In genomic region chr17:50096092-50096491, GRCh38 we compare ENCODE assay signal across 2 cellular contexts.
A peak's percentile ranks its signal among the peaks of the same experiment; 100 is the strongest.
TF ChIP-seq lines count a peak whose summit lies in the region.

No MANE protein-coding gene starts in this region.

TF ChIP-seq in GM12878, 131 proteins besides CTCF, POLR2A, EP300 and RAD21:
- TF ChIP-seq ZNF274 (IDR thresholded peaks at IDR 0.05; ENCODE audit: insufficient read depth, insufficient read length) (no peak), BCL3 (IDR thresholded peaks at IDR 0.05; ENCODE audit: borderline replicate concordance, insufficient read depth, low read depth, low read length, poor library complexity, severe bottlenecking) (no peak), USF2 (IDR thresholded peaks at IDR 0.05; ENCODE audit: borderline replicate concordance, low read depth, low read length) (no peak), RCOR1 (conservative IDR thresholded peaks at IDR 0.05; ENCODE audit: low read depth, low read length) (no peak), ZNF217 (IDR thresholded peaks at IDR 0.05) (no peak), ZBTB11 (CRISPR knock-in tag; IDR thresholded peaks at IDR 0.05) (no peak), KDM1A (IDR thresholded peaks at IDR 0.05; ENCODE audit: borderline replicate concordance) (no peak), SMAD1 (IDR thresholded peaks at IDR 0.05; ENCODE audit: low read depth, partially characterized antibody) (no peak), PBX3 (IDR thresholded peaks at IDR 0.05; ENCODE audit: insufficient replicate concordance, low read depth, low read length) (no peak), PAX5 (IDR thresholded peaks at IDR 0.05; ENCODE audit: borderline replicate concordance, low read depth, low read length) (no peak)

TF ChIP-seq in HepG2, 621 proteins besides CTCF, POLR2A, EP300 and RAD21:
- TF ChIP-seq KDM6A (CRISPR knock-in tag; IDR thresholded peaks at IDR 0.05; ENCODE audit: low read depth), result no peak
- no peak for TF ChIP-seq ZNF235 (CRISPR knock-in tag; IDR thresholded peaks at IDR 0.05; ENCODE audit: borderline replicate concordance)
- 0 out of 2 replicates have a peak, but pooled peaks have one; percentile 29 for TF ChIP-seq HIC2 (CRISPR knock-in tag; IDR thresholded peaks at IDR 0.05; ENCODE audit: low read depth)
- no peak for TF ChIP-seq ZNF18 (CRISPR knock-in tag; IDR thresholded peaks at IDR 0.05; ENCODE audit: insufficient replicate concordance)
- TF ChIP-seq ARHGAP35 (CRISPR knock-in tag; IDR thresholded peaks at IDR 0.05; ENCODE audit: borderline replicate concordance), result no peak
- TF ChIP-seq SIX1 (CRISPR knock-in tag; IDR thresholded peaks at IDR 0.05; ENCODE audit: borderline replicate concordance), result no peak
- 0 out of 2 replicates have a peak, but pooled peaks have one; percentile 25 for TF ChIP-seq CHCHD3 (CRISPR knock-in tag; IDR thresholded peaks at IDR 0.05)
- TF ChIP-seq ARNT2 (CRISPR knock-in tag; IDR thresholded peaks at IDR 0.05; ENCODE audit: low read depth), result no peak
- TF ChIP-seq ZNF839 (CRISPR knock-in tag; IDR thresholded peaks at IDR 0.05; ENCODE audit: borderline replicate concordance), result peak; percentile 28; the same call in 1 of the 2 replicates
- TF ChIP-seq ZNF44 (CRISPR knock-in tag; IDR thresholded peaks at IDR 0.05), result no peak
- no peak for TF ChIP-seq RXRA (CRISPR knock-in tag; IDR thresholded peaks at IDR 0.05)
- TF ChIP-seq ONECUT2 (CRISPR knock-in tag; IDR thresholded peaks at IDR 0.05), result no peak
- no peak for TF ChIP-seq MEF2D (CRISPR knock-in tag; IDR thresholded peaks at IDR 0.05)
- no peak for TF ChIP-seq ZSCAN31 (CRISPR knock-in tag; IDR thresholded peaks at IDR 0.05; ENCODE audit: low read depth)
- no peak for TF ChIP-seq NFE2L1 (CRISPR knock-in tag; IDR thresholded peaks at IDR 0.05; ENCODE audit: borderline replicate concordance)
- TF ChIP-seq ZNF556 (CRISPR knock-in tag; IDR thresholded peaks at IDR 0.05; ENCODE audit: borderline replicate concordance), result no peak
- no peak for TF ChIP-seq FIP1L1 (IDR thresholded peaks at IDR 0.05; ENCODE audit: borderline replicate concordance, insufficient read depth, low read depth, low read length)
- TF ChIP-seq PAWR (CRISPR knock-in tag; IDR thresholded peaks at IDR 0.05; ENCODE audit: borderline replicate concordance), result no peak
- no peak for TF ChIP-seq KDM5A (IDR thresholded peaks at IDR 0.05; ENCODE audit: borderline replicate concordance, low read length)
- no peak for TF ChIP-seq ZFP90 (CRISPR knock-in tag; IDR thresholded peaks at IDR 0.05; ENCODE audit: borderline replicate concordance)
- TF ChIP-seq ZNF800 (CRISPR knock-in tag; IDR thresholded peaks at IDR 0.05), result no peak
- TF ChIP-seq HNF4A (CRISPR knock-in tag; IDR thresholded peaks at IDR 0.05), result no peak
- no peak for TF ChIP-seq TFDP1 (CRISPR knock-in tag; IDR thresholded peaks at IDR 0.05; ENCODE audit: borderline replicate concordance)
- TF ChIP-seq TCF7 (IDR thresholded peaks at IDR 0.05; ENCODE audit: low read depth), result no peak
- TF ChIP-seq ZNF414 (CRISPR knock-in tag; IDR thresholded peaks at IDR 0.05), result no peak
- no peak for TF ChIP-seq MBD4 (IDR thresholded peaks at IDR 0.05; ENCODE audit: borderline replicate concordance, low read length)
- TF ChIP-seq ZNF598 (CRISPR knock-in tag; IDR thresholded peaks at IDR 0.05; ENCODE audit: borderline replicate concordance), result no peak
- TF ChIP-seq HNRNPL (IDR thresholded peaks at IDR 0.05; ENCODE audit: low read depth, low read length), result peak; percentile 89
- 0 out of 2 replicates have a peak, but pooled peaks have one; percentile 24 for TF ChIP-seq ZNF552 (CRISPR knock-in tag; IDR thresholded peaks at IDR 0.05; ENCODE audit: borderline replicate concordance)
- no peak for TF ChIP-seq RNF219 (CRISPR knock-in tag; IDR thresholded peaks at IDR 0.05)
- no peak for TF ChIP-seq YEATS2 (CRISPR knock-in tag; IDR thresholded peaks at IDR 0.05; ENCODE audit: borderline replicate concordance)
- TF ChIP-seq EZH2 (conservative IDR thresholded peaks at IDR 0.05; ENCODE audit: low read depth, low read length), result no peak
- TF ChIP-seq CSRNP1 (CRISPR knock-in tag; IDR thresholded peaks at IDR 0.05), result no peak
